In genomic region chr10:34730726-34731125, GRCh38 we compare ENCODE assay signal across 30 cellular contexts.
"Had no signal": no experiment of that assay in that cellular context is flagged by ENCODE, and none has a peak within 500 bp of the region (broad histone marks: within the 10 kb centered on the region; RNA-seq: fewer than 3 reads in every experiment).

No MANE protein-coding gene starts in this region.

- H3K27ac ChIP-seq: breast epithelium, cardiac muscle cell, coronary artery, dorsolateral prefrontal cortex, VCaP had no signal

- H3K36me3 ChIP-seq: breast epithelium, cardiac muscle cell had no signal

- ATAC-seq: activated CD4-positive, CD25-positive, alpha-beta regulatory T cell treated with anti-CD3 and anti-CD28 coated beads, Interleukin-2, amount 50 U/mL, for 24 hours; activated CD8-positive, alpha-beta T cell treated with anti-CD3 and anti-CD28 coated beads for 36 hours; activated T-cell treated with anti-CD3 and anti-CD28 coated beads, Interleukin-2, amount 50 U/mL, for 4 hours; activated T-helper 17 cell treated with anti-CD3 and anti-CD28 coated beads, Interleukin-2, amount 50 U/mL, for 72 hours; esophagus mucosa; WTC11 had no signal

- FAIRE-seq: frontal cortex had no signal

- H3K9me3 ChIP-seq: breast epithelium had no signal

- DNase-seq: activated CD4-positive, alpha-beta T cell treated with anti-CD3 and anti-CD28 coated beads for 48 hours; activated CD4-positive, alpha-beta T cell treated with anti-CD3 and anti-CD28 coated beads, Interleukin-2, amount 50 U/mL, for 1 hour; activated CD4-positive, alpha-beta T cell treated with anti-CD3 and anti-CD28 coated beads, Interleukin-2, amount 50 U/mL, for 48 hours; activated CD8-positive, alpha-beta memory T cell treated with anti-CD3 and anti-CD28 coated beads for 24 hours; activated CD8-positive, alpha-beta T cell treated with anti-CD3 and anti-CD28 coated beads for 36 hours; activated effector memory CD4-positive, alpha-beta T cell treated with Interleukin-2 at 50 U/mL for 16 hours; activated gamma-delta T cell treated with Interleukin-2 at 50 U/mL for 16 hours; activated naive CD4-positive, alpha-beta T cell treated with anti-CD3 and anti-CD28 coated beads, Interleukin-2, amount 50 U/mL, for 16 hours; activated naive CD4-positive, alpha-beta T cell treated with Interleukin-2 at 50 U/mL for 16 hours; activated T-cell treated with anti-CD3 and anti-CD28 coated beads, Interleukin-2, amount 50 U/mL, for 4 hours; amygdala; aorta; central memory CD4-positive, alpha-beta T cell; cerebellar nuclear complex; dorsolateral prefrontal cortex; effector memory CD4-positive, alpha-beta T cell; endodermal cell; foreskin fibroblast; head of caudate nucleus; hippocampal formation; T-helper 2 cell had no signal

- H3K27me3 ChIP-seq: breast epithelium, cardiac muscle cell had no signal

- H3K4me3 ChIP-seq: breast epithelium, cardiac muscle cell, coronary artery, dorsolateral prefrontal cortex had no signal
